31 cellular contexts compared by ENCODE assay signal in the genomic region with DNA sequence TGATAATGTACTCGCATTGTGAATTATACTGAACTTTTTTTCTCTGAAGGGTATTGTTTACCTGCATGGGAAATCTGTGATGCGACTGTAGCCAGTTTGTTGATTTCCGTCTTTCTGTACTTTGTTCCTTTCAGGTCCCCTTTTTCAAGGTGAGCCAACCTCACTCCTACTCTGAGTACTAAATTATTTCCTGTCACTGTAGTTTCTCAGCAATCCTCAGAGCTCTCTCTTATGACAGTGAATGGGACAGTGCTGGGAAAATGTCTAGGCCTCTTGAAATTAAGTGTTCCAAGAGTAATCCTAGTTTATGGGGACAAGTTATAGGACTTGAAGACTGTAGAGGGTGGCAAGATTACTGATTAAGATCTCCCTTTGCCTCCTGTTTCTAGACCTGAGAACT.
"Had no signal": no experiment of that assay in that cellular context is flagged by ENCODE, and none has a peak within 500 bp of the region (broad histone marks: within the 10 kb centered on the region; RNA-seq: fewer than 3 reads in every experiment).

No MANE protein-coding gene starts in this region.

- H3K27ac ChIP-seq: ascending aorta, breast epithelium, cardiac muscle cell, coronary artery had no signal

- H3K4me3 Mint-ChIP-seq: activated CD4-positive, alpha-beta memory T cell treated with anti-CD3 and anti-CD28 coated beads, Interleukin-2, amount 10 ng/mL, durations not matched to agents 7 days and 5 days; activated CD4-positive, alpha-beta T cell treated with anti-CD3 and anti-CD28 coated beads, Interleukin-2, amount 10 ng/mL, durations not matched to agents 7 days and 5 days; activated naive CD4-positive, alpha-beta T cell treated with anti-CD3 and anti-CD28 coated beads, Interleukin-2, amount 10 ng/mL, durations not matched to agents 7 days and 5 days; activated naive CD8-positive, alpha-beta T cell treated with anti-CD3 and anti-CD28 coated beads, Interleukin-2, amount 10 ng/mL, durations not matched to agents 7 days and 5 days; activated T-cell treated with anti-CD3 and anti-CD28 coated beads, Interleukin-2, amount 50 U/mL, for 24 hours; activated T-cell treated with anti-CD3 and anti-CD28 coated beads, Interleukin-2, amount 50 U/mL, for 72 hours; brain; central memory CD8-positive, alpha-beta T cell; dendritic cell treated with granulocyte-macrophage colony-stimulating factor and Interleukin-4, amounts not matched to agents 40 ng/mL and 50 ng/mL, for 4 days; endodermal cell; T-helper 17 cell; T-helper 2 cell treated with Interferon-gamma antibody and Interleukin-4, amounts not matched to agents 5 μg/mL and 100 μg/mL, for 36 hours; WTC11 had no signal

- H3K4me1 Mint-ChIP-seq: activated CD4-positive, alpha-beta memory T cell treated with anti-CD3 and anti-CD28 coated beads, Interleukin-2, amount 10 ng/mL, durations not matched to agents 7 days and 5 days; activated CD4-positive, alpha-beta T cell treated with anti-CD3 and anti-CD28 coated beads, Interleukin-2, amount 10 ng/mL, durations not matched to agents 7 days and 5 days; activated naive CD4-positive, alpha-beta T cell treated with anti-CD3 and anti-CD28 coated beads, Interleukin-2, amount 10 ng/mL, durations not matched to agents 7 days and 5 days; activated naive CD8-positive, alpha-beta T cell treated with anti-CD3 and anti-CD28 coated beads, Interleukin-2, amount 10 ng/mL, durations not matched to agents 7 days and 5 days; central memory CD8-positive, alpha-beta T cell; T-helper 17 cell; WTC11 had no signal

- H3K9me3 ChIP-seq: ascending aorta, breast epithelium had no signal

- H3K9me3 Mint-ChIP-seq: activated CD4-positive, alpha-beta T cell treated with anti-CD3 and anti-CD28 coated beads, Interleukin-2, amount 10 ng/mL, durations not matched to agents 7 days and 5 days; dendritic cell treated with granulocyte-macrophage colony-stimulating factor and Interleukin-4, amounts not matched to agents 40 ng/mL and 50 ng/mL, for 4 days; endodermal cell; T-helper 2 cell treated with Interferon-gamma antibody and Interleukin-4, amounts not matched to agents 5 μg/mL and 100 μg/mL, for 36 hours had no signal

- H3K4me1 ChIP-seq: ascending aorta, breast epithelium had no signal

- DNase-seq: activated CD4-positive, alpha-beta memory T cell treated with anti-CD3 and anti-CD28 coated beads, Interleukin-2, amount 10 ng/mL, durations not matched to agents 7 days and 5 days; activated CD4-positive, alpha-beta T cell treated with anti-CD3 and anti-CD28 coated beads for 1 hour; activated CD4-positive, alpha-beta T cell treated with anti-CD3 and anti-CD28 coated beads for 4 hours; activated CD4-positive, alpha-beta T cell treated with anti-CD3 and anti-CD28 coated beads, Interleukin-2, amount 10 ng/mL, durations not matched to agents 7 days and 5 days; activated CD4-positive, alpha-beta T cell treated with anti-CD3 and anti-CD28 coated beads, Interleukin-2, amount 50 U/mL, for 4 hours; activated CD8-positive, alpha-beta memory T cell treated with anti-CD3 and anti-CD28 coated beads, Interleukin-2, amount 50 U/mL, for 48 hours; activated gamma-delta T cell; activated naive CD4-positive, alpha-beta T cell; activated naive CD4-positive, alpha-beta T cell treated with anti-CD3 and anti-CD28 coated beads, Interleukin-2, amount 10 ng/mL, durations not matched to agents 7 days and 5 days; activated naive CD8-positive, alpha-beta T cell treated with anti-CD3 and anti-CD28 coated beads, Interleukin-2, amount 10 ng/mL, durations not matched to agents 7 days and 5 days; activated T-cell treated with anti-CD3 and anti-CD28 coated beads for 4 hours; activated T-cell treated with anti-CD3 and anti-CD28 coated beads, Interleukin-2, amount 50 U/mL, for 24 hours; activated T-cell treated with anti-CD3 and anti-CD28 coated beads, Interleukin-2, amount 50 U/mL, for 72 hours; dorsolateral prefrontal cortex; effector memory CD4-positive, alpha-beta T cell; endodermal cell; foreskin fibroblast; head of caudate nucleus; T-helper 17 cell; T1000 had no signal

- H3K36me3 Mint-ChIP-seq: activated naive CD4-positive, alpha-beta T cell treated with anti-CD3 and anti-CD28 coated beads, Interleukin-2, amount 10 ng/mL, durations not matched to agents 7 days and 5 days; activated naive CD4-positive, alpha-beta T cell treated with anti-CD3 and anti-CD28 coated beads, Interleukin-2, amount 50 U/mL, for 72 hours; activated naive CD8-positive, alpha-beta T cell treated with anti-CD3 and anti-CD28 coated beads, Interleukin-2, amount 10 ng/mL, durations not matched to agents 7 days and 5 days; brain had no signal

- H3K36me3 ChIP-seq: ascending aorta, breast epithelium, cardiac muscle cell had no signal

- H3K27me3 Mint-ChIP-seq: activated CD4-positive, alpha-beta memory T cell treated with anti-CD3 and anti-CD28 coated beads, Interleukin-2, amount 10 ng/mL, durations not matched to agents 7 days and 5 days; activated CD4-positive, alpha-beta T cell treated with anti-CD3 and anti-CD28 coated beads, Interleukin-2, amount 10 ng/mL, durations not matched to agents 7 days and 5 days; activated naive CD4-positive, alpha-beta T cell treated with anti-CD3 and anti-CD28 coated beads, Interleukin-2, amount 10 ng/mL, durations not matched to agents 7 days and 5 days; activated naive CD8-positive, alpha-beta T cell treated with anti-CD3 and anti-CD28 coated beads, Interleukin-2, amount 10 ng/mL, durations not matched to agents 7 days and 5 days; activated T-cell treated with anti-CD3 and anti-CD28 coated beads, Interleukin-2, amount 50 U/mL, for 24 hours; brain; central memory CD8-positive, alpha-beta T cell; dendritic cell treated with granulocyte-macrophage colony-stimulating factor and Interleukin-4, amounts not matched to agents 40 ng/mL and 50 ng/mL, for 4 days; T-helper 17 cell had no signal

- ATAC-seq: activated naive CD4-positive, alpha-beta T cell treated with anti-CD3 and anti-CD28 coated beads, Interleukin-2, amount 50 U/mL, for 72 hours; activated T-cell treated with anti-CD3 and anti-CD28 coated beads, Interleukin-2, amount 50 U/mL, for 72 hours; esophagus mucosa; T-helper 17 cell; WTC11 had no signal

- H3K27ac Mint-ChIP-seq: activated CD4-positive, alpha-beta memory T cell treated with anti-CD3 and anti-CD28 coated beads, Interleukin-2, amount 10 ng/mL, durations not matched to agents 7 days and 5 days; activated CD4-positive, alpha-beta T cell treated with anti-CD3 and anti-CD28 coated beads, Interleukin-2, amount 10 ng/mL, durations not matched to agents 7 days and 5 days; activated naive CD4-positive, alpha-beta T cell treated with anti-CD3 and anti-CD28 coated beads, Interleukin-2, amount 10 ng/mL, durations not matched to agents 7 days and 5 days; activated naive CD4-positive, alpha-beta T cell treated with anti-CD3 and anti-CD28 coated beads, Interleukin-2, amount 50 U/mL, for 72 hours; activated naive CD8-positive, alpha-beta T cell treated with anti-CD3 and anti-CD28 coated beads, Interleukin-2, amount 10 ng/mL, durations not matched to agents 7 days and 5 days; activated T-cell treated with anti-CD3 and anti-CD28 coated beads, Interleukin-2, amount 50 U/mL, for 24 hours; activated T-cell treated with anti-CD3 and anti-CD28 coated beads, Interleukin-2, amount 50 U/mL, for 72 hours; brain; dendritic cell treated with granulocyte-macrophage colony-stimulating factor and Interleukin-4, amounts not matched to agents 40 ng/mL and 50 ng/mL, for 4 days; endodermal cell; T-helper 17 cell; T-helper 2 cell treated with Interferon-gamma antibody and Interleukin-4, amounts not matched to agents 5 μg/mL and 100 μg/mL, for 36 hours; WTC11 had no signal

- H3K4me3 ChIP-seq: ascending aorta, breast epithelium, cardiac muscle cell, coronary artery, dorsolateral prefrontal cortex had no signal

- H3K27me3 ChIP-seq: ascending aorta, breast epithelium, cardiac muscle cell, dorsolateral prefrontal cortex had no signal
